1 cellular context compared by ENCODE assay signal in genomic region chr1:179365342-179366092, GRCh38.
TF ChIP-seq lines count a peak whose summit lies in the region.

A gene with protein sequence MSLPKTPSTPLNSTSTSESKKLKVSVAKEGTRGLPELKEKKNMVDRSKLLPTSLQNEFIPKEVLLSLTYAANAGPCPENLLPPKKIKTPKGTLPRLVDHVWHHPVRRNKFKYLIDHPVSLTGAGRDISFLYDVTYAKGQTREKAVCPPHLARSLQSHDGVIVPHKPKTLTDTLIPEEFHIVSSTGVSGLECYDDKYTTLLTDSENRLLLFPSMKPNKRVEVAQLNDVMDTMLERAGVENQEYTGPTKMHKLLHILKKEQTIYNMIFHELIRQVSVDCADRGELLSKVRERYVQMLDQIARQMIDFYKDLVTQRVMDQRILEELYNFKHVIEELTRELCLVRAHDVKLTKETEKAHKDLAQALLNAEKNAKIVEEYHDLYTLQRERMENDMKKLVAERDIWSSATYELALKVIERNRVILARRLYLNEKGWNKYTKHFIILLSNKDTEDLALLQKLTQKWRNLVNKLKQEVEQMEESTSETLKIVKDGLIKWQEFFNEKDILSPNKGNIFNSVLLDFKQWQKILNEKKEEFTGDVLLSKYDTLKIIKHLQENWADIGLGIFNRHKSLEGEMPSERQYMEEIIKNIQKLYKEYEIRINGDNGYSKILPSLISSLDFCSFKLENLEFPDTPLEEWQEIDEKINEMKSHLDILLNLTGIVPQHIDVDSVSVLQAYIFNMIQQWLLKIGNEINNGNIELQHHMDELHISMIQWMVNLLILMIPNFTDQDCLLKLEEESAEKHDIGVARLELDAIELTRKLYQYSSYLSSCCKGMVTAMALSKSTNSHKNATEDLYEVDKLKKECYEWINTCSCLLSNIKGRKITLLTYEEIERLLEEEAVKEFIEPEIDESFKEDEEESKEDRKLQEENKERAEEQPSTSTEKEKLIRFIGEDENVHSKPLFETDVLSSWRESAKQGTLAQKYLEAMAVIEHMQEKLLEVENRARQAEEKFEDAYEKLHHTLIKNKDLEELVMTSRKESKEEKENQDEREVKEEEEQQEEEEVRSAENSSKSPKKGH (plus strand): TSS chr1:179365971. CDS start chr1:179366510, 539 bp downstream.

TF ChIP-seq in HepG2, 621 proteins besides CTCF, POLR2A, EP300 and RAD21 (continued from another document and continues in another):
- TF ChIP-seq, protein P1, sequence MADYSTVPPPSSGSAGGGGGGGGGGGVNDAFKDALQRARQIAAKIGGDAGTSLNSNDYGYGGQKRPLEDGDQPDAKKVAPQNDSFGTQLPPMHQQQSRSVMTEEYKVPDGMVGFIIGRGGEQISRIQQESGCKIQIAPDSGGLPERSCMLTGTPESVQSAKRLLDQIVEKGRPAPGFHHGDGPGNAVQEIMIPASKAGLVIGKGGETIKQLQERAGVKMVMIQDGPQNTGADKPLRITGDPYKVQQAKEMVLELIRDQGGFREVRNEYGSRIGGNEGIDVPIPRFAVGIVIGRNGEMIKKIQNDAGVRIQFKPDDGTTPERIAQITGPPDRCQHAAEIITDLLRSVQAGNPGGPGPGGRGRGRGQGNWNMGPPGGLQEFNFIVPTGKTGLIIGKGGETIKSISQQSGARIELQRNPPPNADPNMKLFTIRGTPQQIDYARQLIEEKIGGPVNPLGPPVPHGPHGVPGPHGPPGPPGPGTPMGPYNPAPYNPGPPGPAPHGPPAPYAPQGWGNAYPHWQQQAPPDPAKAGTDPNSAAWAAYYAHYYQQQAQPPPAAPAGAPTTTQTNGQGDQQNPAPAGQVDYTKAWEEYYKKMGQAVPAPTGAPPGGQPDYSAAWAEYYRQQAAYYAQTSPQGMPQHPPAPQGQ (CRISPR knock-in tag; IDR thresholded peaks at IDR 0.05; ENCODE audit: borderline replicate concordance): no peak
- TF ChIP-seq SRY (CRISPR knock-in tag; IDR thresholded peaks at IDR 0.05) (0 out of 2 replicates have a peak, but pooled peaks have one; percentile 56), AGO2 (optimal IDR thresholded peaks at IDR 0.05; ENCODE audit: low read depth, low read length) (no peak), ZBTB42 (CRISPR knock-in tag; IDR thresholded peaks at IDR 0.05) (0 out of 2 replicates have a peak, but pooled peaks have one; percentile 33), ZNF253 (CRISPR knock-in tag; IDR thresholded peaks at IDR 0.05; ENCODE audit: borderline replicate concordance) (no peak), CHD2 (IDR thresholded peaks at IDR 0.05; ENCODE audit: low read depth, low read length) (0 out of 2 replicates have a peak, but pooled peaks have one; percentile 9), HNRNPLL (IDR thresholded peaks at IDR 0.05; ENCODE audit: low read depth, low read length, poor library complexity, severe bottlenecking) (peak; percentile 78), ZSCAN9 (CRISPR knock-in tag; IDR thresholded peaks at IDR 0.05; ENCODE audit: borderline replicate concordance) (peak; percentile 47; the same call in 1 of the 2 replicates), U2AF1 (optimal IDR thresholded peaks at IDR 0.05; ENCODE audit: low read depth, low read length) (peak; percentile 68), MBD4 (IDR thresholded peaks at IDR 0.05; ENCODE audit: borderline replicate concordance, low read length) (no peak), NFE2L1 (CRISPR knock-in tag; IDR thresholded peaks at IDR 0.05; ENCODE audit: borderline replicate concordance) (no peak), ZNF274 (CRISPR knock-in tag; IDR thresholded peaks at IDR 0.05) (no peak), ZNF138 (CRISPR knock-in tag; IDR thresholded peaks at IDR 0.05; ENCODE audit: low read depth) (no peak), JUN (CRISPR knock-in tag; IDR thresholded peaks at IDR 0.05) (no peak), ELF4 (CRISPR knock-in tag; IDR thresholded peaks at IDR 0.05; ENCODE audit: borderline replicate concordance) (0 out of 2 replicates have a peak, but pooled peaks have one; percentile 47), ZFAT (CRISPR knock-in tag; conservative IDR thresholded peaks at IDR 0.05) (no peak), NFIC (IDR thresholded peaks at IDR 0.05; ENCODE audit: low read length) (no peak), ASH2L (IDR thresholded peaks at IDR 0.05; ENCODE audit: insufficient read length, low read depth, low read length) (peak; percentile 77), TEAD3 (CRISPR knock-in tag; optimal IDR thresholded peaks at IDR 0.05; ENCODE audit: borderline replicate concordance) (peak; percentile 39), ELF3 (CRISPR knock-in tag; IDR thresholded peaks at IDR 0.05) (peak; percentile 86), ZNF747 (CRISPR knock-in tag; IDR thresholded peaks at IDR 0.05; ENCODE audit: borderline replicate concordance) (no peak), MXD4 (CRISPR knock-in tag; IDR thresholded peaks at IDR 0.05) (0 out of 2 replicates have a peak, but pooled peaks have one; percentile 39), JUNB (CRISPR knock-in tag; IDR thresholded peaks at IDR 0.05; ENCODE audit: borderline replicate concordance) (no peak), POLR2G (IDR thresholded peaks at IDR 0.05; ENCODE audit: low read depth, low read length) (peak; percentile 69), ZNF672 (CRISPR knock-in tag; IDR thresholded peaks at IDR 0.05) (no peak), RNF219 (CRISPR knock-in tag; IDR thresholded peaks at IDR 0.05) (peak; percentile 85; the same call in 1 of the 2 replicates), PRPF4 (IDR thresholded peaks at IDR 0.05; ENCODE audit: low read depth, low read length, poor library complexity, severe bottlenecking) (peak; percentile 61), MXI1 (IDR thresholded peaks at IDR 0.05; ENCODE audit: borderline replicate concordance, low read depth, low read length) (peak; percentile 56; the same call in 1 of the 3 replicates), SOX6 (IDR thresholded peaks at IDR 0.05) (no peak), SOX6 (CRISPR knock-in tag; IDR thresholded peaks at IDR 0.05) (0 out of 2 replicates have a peak, but pooled peaks have one; percentile 12), PHF5A (CRISPR knock-in tag; IDR thresholded peaks at IDR 0.05; ENCODE audit: low read depth, unreplicated experiment) (no peak), ZFP37 (CRISPR knock-in tag; IDR thresholded peaks at IDR 0.05; ENCODE audit: borderline replicate concordance) (no peak), HOXA5 (CRISPR knock-in tag; IDR thresholded peaks at IDR 0.05) (0 out of 2 replicates have a peak, but pooled peaks have one; percentile 44), EED (CRISPR knock-in tag; IDR thresholded peaks at IDR 0.05) (no peak), ZNF644 (CRISPR knock-in tag; IDR thresholded peaks at IDR 0.05; ENCODE audit: low read depth) (no peak)
- TF ChIP-seq, protein P2, sequence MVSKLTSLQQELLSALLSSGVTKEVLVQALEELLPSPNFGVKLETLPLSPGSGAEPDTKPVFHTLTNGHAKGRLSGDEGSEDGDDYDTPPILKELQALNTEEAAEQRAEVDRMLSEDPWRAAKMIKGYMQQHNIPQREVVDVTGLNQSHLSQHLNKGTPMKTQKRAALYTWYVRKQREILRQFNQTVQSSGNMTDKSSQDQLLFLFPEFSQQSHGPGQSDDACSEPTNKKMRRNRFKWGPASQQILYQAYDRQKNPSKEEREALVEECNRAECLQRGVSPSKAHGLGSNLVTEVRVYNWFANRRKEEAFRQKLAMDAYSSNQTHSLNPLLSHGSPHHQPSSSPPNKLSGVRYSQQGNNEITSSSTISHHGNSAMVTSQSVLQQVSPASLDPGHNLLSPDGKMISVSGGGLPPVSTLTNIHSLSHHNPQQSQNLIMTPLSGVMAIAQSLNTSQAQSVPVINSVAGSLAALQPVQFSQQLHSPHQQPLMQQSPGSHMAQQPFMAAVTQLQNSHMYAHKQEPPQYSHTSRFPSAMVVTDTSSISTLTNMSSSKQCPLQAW (CRISPR knock-in tag; IDR thresholded peaks at IDR 0.05): peak; percentile 75
- TF ChIP-seq, protein P3, sequence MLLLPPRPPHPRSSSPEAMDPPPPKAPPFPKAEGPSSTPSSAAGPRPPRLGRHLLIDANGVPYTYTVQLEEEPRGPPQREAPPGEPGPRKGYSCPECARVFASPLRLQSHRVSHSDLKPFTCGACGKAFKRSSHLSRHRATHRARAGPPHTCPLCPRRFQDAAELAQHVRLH (CRISPR knock-in tag; IDR thresholded peaks at IDR 0.05; ENCODE audit: borderline replicate concordance, low read depth): 0 out of 2 replicates have a peak, but pooled peaks have one; percentile 29
- TF ChIP-seq, protein P4, sequence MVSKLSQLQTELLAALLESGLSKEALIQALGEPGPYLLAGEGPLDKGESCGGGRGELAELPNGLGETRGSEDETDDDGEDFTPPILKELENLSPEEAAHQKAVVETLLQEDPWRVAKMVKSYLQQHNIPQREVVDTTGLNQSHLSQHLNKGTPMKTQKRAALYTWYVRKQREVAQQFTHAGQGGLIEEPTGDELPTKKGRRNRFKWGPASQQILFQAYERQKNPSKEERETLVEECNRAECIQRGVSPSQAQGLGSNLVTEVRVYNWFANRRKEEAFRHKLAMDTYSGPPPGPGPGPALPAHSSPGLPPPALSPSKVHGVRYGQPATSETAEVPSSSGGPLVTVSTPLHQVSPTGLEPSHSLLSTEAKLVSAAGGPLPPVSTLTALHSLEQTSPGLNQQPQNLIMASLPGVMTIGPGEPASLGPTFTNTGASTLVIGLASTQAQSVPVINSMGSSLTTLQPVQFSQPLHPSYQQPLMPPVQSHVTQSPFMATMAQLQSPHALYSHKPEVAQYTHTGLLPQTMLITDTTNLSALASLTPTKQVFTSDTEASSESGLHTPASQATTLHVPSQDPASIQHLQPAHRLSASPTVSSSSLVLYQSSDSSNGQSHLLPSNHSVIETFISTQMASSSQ (IDR thresholded peaks at IDR 0.05; ENCODE audit: low read depth): no peak
- TF ChIP-seq, protein P4 (CRISPR knock-in tag; IDR thresholded peaks at IDR 0.05; ENCODE audit: borderline replicate concordance): no peak
- TF ChIP-seq, protein P5, sequence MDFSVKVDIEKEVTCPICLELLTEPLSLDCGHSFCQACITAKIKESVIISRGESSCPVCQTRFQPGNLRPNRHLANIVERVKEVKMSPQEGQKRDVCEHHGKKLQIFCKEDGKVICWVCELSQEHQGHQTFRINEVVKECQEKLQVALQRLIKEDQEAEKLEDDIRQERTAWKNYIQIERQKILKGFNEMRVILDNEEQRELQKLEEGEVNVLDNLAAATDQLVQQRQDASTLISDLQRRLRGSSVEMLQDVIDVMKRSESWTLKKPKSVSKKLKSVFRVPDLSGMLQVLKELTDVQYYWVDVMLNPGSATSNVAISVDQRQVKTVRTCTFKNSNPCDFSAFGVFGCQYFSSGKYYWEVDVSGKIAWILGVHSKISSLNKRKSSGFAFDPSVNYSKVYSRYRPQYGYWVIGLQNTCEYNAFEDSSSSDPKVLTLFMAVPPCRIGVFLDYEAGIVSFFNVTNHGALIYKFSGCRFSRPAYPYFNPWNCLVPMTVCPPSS (IDR thresholded peaks at IDR 0.05): no peak
- TF ChIP-seq, protein P6, sequence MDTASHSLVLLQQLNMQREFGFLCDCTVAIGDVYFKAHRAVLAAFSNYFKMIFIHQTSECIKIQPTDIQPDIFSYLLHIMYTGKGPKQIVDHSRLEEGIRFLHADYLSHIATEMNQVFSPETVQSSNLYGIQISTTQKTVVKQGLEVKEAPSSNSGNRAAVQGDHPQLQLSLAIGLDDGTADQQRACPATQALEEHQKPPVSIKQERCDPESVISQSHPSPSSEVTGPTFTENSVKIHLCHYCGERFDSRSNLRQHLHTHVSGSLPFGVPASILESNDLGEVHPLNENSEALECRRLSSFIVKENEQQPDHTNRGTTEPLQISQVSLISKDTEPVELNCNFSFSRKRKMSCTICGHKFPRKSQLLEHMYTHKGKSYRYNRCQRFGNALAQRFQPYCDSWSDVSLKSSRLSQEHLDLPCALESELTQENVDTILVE (CRISPR knock-in tag; IDR thresholded peaks at IDR 0.05): 0 out of 2 replicates have a peak, but pooled peaks have one; percentile 16
- TF ChIP-seq, protein P7, sequence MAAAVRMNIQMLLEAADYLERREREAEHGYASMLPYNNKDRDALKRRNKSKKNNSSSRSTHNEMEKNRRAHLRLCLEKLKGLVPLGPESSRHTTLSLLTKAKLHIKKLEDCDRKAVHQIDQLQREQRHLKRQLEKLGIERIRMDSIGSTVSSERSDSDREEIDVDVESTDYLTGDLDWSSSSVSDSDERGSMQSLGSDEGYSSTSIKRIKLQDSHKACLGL (CRISPR knock-in tag; IDR thresholded peaks at IDR 0.05): peak; percentile 69; the same call in 1 of the 2 replicates
- TF ChIP-seq, protein P8, sequence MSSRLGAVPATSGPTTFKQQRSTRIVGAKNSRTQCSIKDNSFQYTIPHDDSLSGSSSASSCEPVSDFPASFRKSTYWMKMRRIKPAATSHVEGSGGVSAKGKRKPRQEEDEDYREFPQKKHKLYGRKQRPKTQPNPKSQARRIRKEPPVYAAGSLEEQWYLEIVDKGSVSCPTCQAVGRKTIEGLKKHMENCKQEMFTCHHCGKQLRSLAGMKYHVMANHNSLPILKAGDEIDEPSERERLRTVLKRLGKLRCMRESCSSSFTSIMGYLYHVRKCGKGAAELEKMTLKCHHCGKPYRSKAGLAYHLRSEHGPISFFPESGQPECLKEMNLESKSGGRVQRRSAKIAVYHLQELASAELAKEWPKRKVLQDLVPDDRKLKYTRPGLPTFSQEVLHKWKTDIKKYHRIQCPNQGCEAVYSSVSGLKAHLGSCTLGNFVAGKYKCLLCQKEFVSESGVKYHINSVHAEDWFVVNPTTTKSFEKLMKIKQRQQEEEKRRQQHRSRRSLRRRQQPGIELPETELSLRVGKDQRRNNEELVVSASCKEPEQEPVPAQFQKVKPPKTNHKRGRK (CRISPR knock-in tag; IDR thresholded peaks at IDR 0.05): peak; percentile 85; the same call in 1 of the 2 replicates
